22 cellular contexts compared by ENCODE assay signal in the genomic region with DNA sequence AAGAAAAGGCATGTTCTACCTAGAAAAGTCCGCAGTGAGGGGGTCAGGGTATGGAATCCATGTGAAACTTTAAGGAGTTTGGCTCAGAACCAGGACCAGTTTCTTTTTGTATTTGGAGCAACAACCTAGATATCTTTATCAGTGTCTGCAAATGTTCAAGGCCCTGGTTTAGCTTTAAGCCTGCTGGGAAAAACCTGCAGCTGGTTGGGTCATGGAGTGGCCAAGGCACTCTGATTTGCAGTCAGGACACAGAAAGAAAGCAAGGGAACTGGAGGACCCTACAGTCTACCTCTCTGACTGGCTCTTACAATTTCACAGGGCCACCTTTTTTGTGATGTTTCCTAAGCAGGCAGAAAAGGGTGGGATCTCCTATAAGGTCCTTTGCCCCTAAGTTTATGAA. TPM values are rescaled to one million over a fixed set of nuclear protein-coding genes. Genes with fewer than 3 reads are reported as not detected.
"Had no signal": no experiment of that assay in that cellular context is flagged by ENCODE, and none has a peak within 500 bp of the region (broad histone marks: within the 10 kb centered on the region; RNA-seq: fewer than 3 reads in every experiment).

No MANE protein-coding gene starts in this region.

- H3K36me3 ChIP-seq: MG63, SJSA1 had no signal

- H3K4me3 ChIP-seq: MG63, SJSA1, SK-N-MC had no signal

- H3K4me1 ChIP-seq: SJSA1 had no signal

- H3K9me3 ChIP-seq: SJSA1 had no signal

- DNase-seq: KG1, MG63, NCI-H1092, NCI-H1105 treated with DMSO at 0.1 percent for 48 hours, NCI-H1417 treated with DMSO at 0.1 percent for 48 hours, NCI-H146, NCI-H1694 treated with DMSO at 0.1 percent for 48 hours, NCI-H1930, NCI-H2081, NCI-H2107, NCI-H226, NCI-H446, NCI-H510A, NCI-H524 treated with DMSO at 0.1 percent for 48 hours, NCI-H69, NCI-H774, Right ventricle myocardium superior, RPMI8226, SIG-M5 had no signal

- H3K27ac ChIP-seq: SJSA1, SK-N-MC had no signal

- H3K27me3 ChIP-seq: MG63, SJSA1 had no signal

RNA-seq across cellular contexts. Expression of gene GSTA2, which starts 33.7 kb away (rescaled TPM):
- total RNA-seq: HT-29, Right ventricle myocardium superior, SJSA1 had no signal
